In genomic region chr10:102405108-102405561, GRCh38 we compare ENCODE assay signal across 32 cellular contexts. TPM values are rescaled to one million over a fixed set of nuclear protein-coding genes. Genes with fewer than 3 reads are reported as not detected.
A peak's percentile ranks its signal among the peaks of the same experiment; 100 is the strongest.
DNase-seq lines count a peak whose midpoint lies in the region; ATAC-seq and TF ChIP-seq lines count a peak whose summit lies in the region.
"Had no signal": no experiment of that assay in that cellular context is flagged by ENCODE, and none has a peak within 500 bp of the region (broad histone marks: within the 10 kb centered on the region; RNA-seq: fewer than 3 reads in every experiment).

No MANE protein-coding gene starts in this region.

- H3K27ac ChIP-seq in gastroesophageal sphincter (peak overlapping the region in 3 of 4 donors; percentile 80 to 96 (median 95)), transverse colon (peak overlapping the region; percentile 47 to 99 (median 90)), MM.1S (ENCODE audit: low read length) (no peak overlapping the region), suprapubic skin (no peak overlapping the region)
- H3K27ac ChIP-seq: foreskin keratinocyte, heart right ventricle, HL-60, lower lobe of right lung, SK-N-MC, thoracic aorta had no signal

- peaks cover 5% of the 10 kb centered on the region for H3K79me2 ChIP-seq in MM.1S (ENCODE audit: low read length)

- peaks cover 12% of the 10 kb centered on the region for H3K27me3 Mint-ChIP-seq in activated T-cell treated with anti-CD3 and anti-CD28 coated beads, Interleukin-2, amount 50 U/mL, for 24 hours
- peaks cover 7% of the 10 kb centered on the region for H3K27me3 Mint-ChIP-seq in activated T-cell treated with anti-CD3 and anti-CD28 coated beads, Interleukin-2, amount 50 U/mL, for 72 hours (ENCODE audit: low read depth)

- no peak overlapping the region for H3K9ac ChIP-seq in MM.1S (ENCODE audit: low read length)

- H2AFZ ChIP-seq in MM.1S (ENCODE audit: low read length) = no peak overlapping the region
- H2AFZ ChIP-seq: GM23338 had no signal

- peaks cover 42% of the 10 kb centered on the region for H3K36me3 Mint-ChIP-seq in activated T-cell treated with anti-CD3 and anti-CD28 coated beads, Interleukin-2, amount 50 U/mL, for 24 hours (ENCODE audit: low read depth)
- H3K36me3 Mint-ChIP-seq in activated T-cell treated with anti-CD3 and anti-CD28 coated beads, Interleukin-2, amount 50 U/mL, for 72 hours (ENCODE audit: insufficient read depth in 2 of 2) = peaks cover 4% of the 10 kb centered on the region in 2 donors

- H3K9me3 ChIP-seq in gastroesophageal sphincter = no peaks in the 10 kb centered on the region
- no peaks in the 10 kb centered on the region for H3K9me3 ChIP-seq in transverse colon
- no peaks in the 10 kb centered on the region for H3K9me3 ChIP-seq in MM.1S (replicated peaks; ENCODE audit: insufficient read depth, low read length)
- no peaks in the 10 kb centered on the region for H3K9me3 ChIP-seq in suprapubic skin
- H3K9me3 ChIP-seq: heart right ventricle, lower lobe of right lung, thoracic aorta had no signal

- H3K27ac Mint-ChIP-seq in activated T-cell treated with anti-CD3 and anti-CD28 coated beads, Interleukin-2, amount 50 U/mL, for 24 hours = peak overlapping the region; percentile 9
- no peak overlapping the region for H3K27ac Mint-ChIP-seq in activated T-cell treated with anti-CD3 and anti-CD28 coated beads, Interleukin-2, amount 50 U/mL, for 72 hours
- H3K27ac Mint-ChIP-seq: activated naive CD4-positive, alpha-beta T cell treated with anti-CD3 and anti-CD28 coated beads, Interleukin-2, amount 10 ng/mL, durations not matched to agents 7 days and 5 days; endodermal cell; GM23338 had no signal

- TF ChIP-seq EP300 in gastroesophageal sphincter (IDR thresholded peaks at IDR 0.05) (no peak), transverse colon (IDR thresholded peaks at IDR 0.05; ENCODE audit: low read depth) (no peak), suprapubic skin (IDR thresholded peaks at IDR 0.05) (no peak)

- WGBS in gastroesophageal sphincter (ENCODE audit: low coverage in 1 of 2), 2 donors = no CpG with 5 or more reads among the region's 19 CpGs
- 71% methylated on average over 19 of the region's 19 CpGs; no CpG with 5 or more reads in 1 of the 2 donors for WGBS in transverse colon (ENCODE audit: low coverage in 1 of 2), 2 donors
- 81% methylated on average over 19 of the region's 19 CpGs for WGBS in suprapubic skin

- peaks cover 6% of the 10 kb centered on the region; the same call in 1 of the 2 replicates for H4K20me1 ChIP-seq in MM.1S (ENCODE audit: insufficient read depth, low read length)

- H3K9me2 ChIP-seq in MM.1S (replicated peaks; ENCODE audit: insufficient read depth, low read length) = no peaks in the 10 kb centered on the region

- TF ChIP-seq POLR2A in Raji (IDR thresholded peaks at IDR 0.05; ENCODE audit: insufficient read depth, low read depth, low read length) (0 out of 2 replicates have a peak, but pooled peaks have one; percentile 4), gastroesophageal sphincter (IDR thresholded peaks at IDR 0.05) (no peak), transverse colon (IDR thresholded peaks at IDR 0.05) (no peak), suprapubic skin (IDR thresholded peaks at IDR 0.05) (no peak)

- H3K4me1 Mint-ChIP-seq in activated T-cell treated with anti-CD3 and anti-CD28 coated beads, Interleukin-2, amount 50 U/mL, for 24 hours (ENCODE audit: low read depth) = peaks cover 30% of the 10 kb centered on the region
- peaks cover 49% of the 10 kb centered on the region for H3K4me1 Mint-ChIP-seq in activated T-cell treated with anti-CD3 and anti-CD28 coated beads, Interleukin-2, amount 50 U/mL, for 72 hours (ENCODE audit: low read depth)

- no peak overlapping the region for H3K4me3 ChIP-seq in gastroesophageal sphincter
- no peak overlapping the region for H3K4me3 ChIP-seq in transverse colon
- no peak overlapping the region for H3K4me3 ChIP-seq in MM.1S (ENCODE audit: low read length)
- no peak overlapping the region for H3K4me3 ChIP-seq in suprapubic skin
- H3K4me3 ChIP-seq: GM23338, heart right ventricle, lower lobe of right lung, SK-N-MC, thoracic aorta had no signal

- intact Hi-C loops in transverse colon (cut with DNase I; ENCODE audit: low total_unique reads) = no loop called here

- H3K27me3 ChIP-seq in gastroesophageal sphincter (peaks cover 35% of the 10 kb centered on the region), transverse colon (peaks cover 26% of the 10 kb centered on the region), MM.1S (replicated peaks; ENCODE audit: insufficient read depth, low read length) (peaks cover 29% of the 10 kb centered on the region), suprapubic skin (peaks cover 25% of the 10 kb centered on the region)

- TF ChIP-seq CTCF in gastroesophageal sphincter (IDR thresholded peaks at IDR 0.05) (no peak), transverse colon (IDR thresholded peaks at IDR 0.05) (no peak), MM.1S (IDR thresholded peaks at IDR 0.05; ENCODE audit: low read length) (no peak), suprapubic skin (IDR thresholded peaks at IDR 0.05) (no peak)

- no peak for ATAC-seq in activated T-cell treated with anti-CD3 and anti-CD28 coated beads, Interleukin-2, amount 50 U/mL, for 72 hours (replicated peaks in 1 of 2)
- ATAC-seq in gastroesophageal sphincter = no peak
- no peak for ATAC-seq in GM21423 (IDR thresholded peaks at IDR 0.05; ENCODE audit: unreplicated experiment)
- ATAC-seq: CD8-positive, alpha-beta T cell; esophagus mucosa; foreskin keratinocyte; GM23338; heart right ventricle; lower lobe of right lung; sciatic nerve had no signal

- in situ Hi-C loops in transverse colon (cut with MboI; ENCODE audit: low pct_ligation_motif_present in 1 of 4, low pct_unique_long_range_greater_than_20kb in 1 of 4, low sequenced_read_pairs in 3 of 4) = no loop called here

- no peaks in the 10 kb centered on the region for H3K9me3 Mint-ChIP-seq in activated T-cell treated with anti-CD3 and anti-CD28 coated beads, Interleukin-2, amount 50 U/mL, for 24 hours
- H3K9me3 Mint-ChIP-seq in activated T-cell treated with anti-CD3 and anti-CD28 coated beads, Interleukin-2, amount 50 U/mL, for 72 hours = no peaks in the 10 kb centered on the region
- H3K9me3 Mint-ChIP-seq: activated naive CD4-positive, alpha-beta T cell treated with anti-CD3 and anti-CD28 coated beads, Interleukin-2, amount 10 ng/mL, durations not matched to agents 7 days and 5 days; CD8-positive, alpha-beta T cell; endodermal cell; GM23338; neural crest cell; T-helper 1 cell treated with Interleukin-12 subunit alpha and Interleukin-12 subunit beta and Interleukin-4 antibody, amounts not matched to agents 30 μg/mL and 1 μg/mL, for 36 hours had no signal

- H3K4me2 ChIP-seq in MM.1S (ENCODE audit: low read depth, low read length) = no peak overlapping the region
- H3K4me2 ChIP-seq: GM23338 had no signal

- no peak for DNase-seq in activated T-cell treated with anti-CD3 and anti-CD28 coated beads, Interleukin-2, amount 50 U/mL, for 24 hours
- no peak for DNase-seq in activated T-cell treated with anti-CD3 and anti-CD28 coated beads, Interleukin-2, amount 50 U/mL, for 72 hours
- no peak for DNase-seq in transverse colon
- DNase-seq in MM.1S = no peak
- DNase-seq in suprapubic skin (ENCODE audit: low spot score in 2 of 2) = no peak
- DNase-seq: activated CD4-positive, alpha-beta T cell treated with anti-CD3 and anti-CD28 coated beads for 48 hours; activated naive CD4-positive, alpha-beta T cell treated with anti-CD3 and anti-CD28 coated beads, Interleukin-2, amount 10 ng/mL, durations not matched to agents 7 days and 5 days; AML-193; endodermal cell; foreskin keratinocyte; heart right ventricle; Kasumi-1; kidney glomerular epithelial cell; lower lobe of right lung; MV-4-11; NCI-H1436 treated with DMSO at 0.1 percent for 48 hours; NCI-H446 treated with DMSO at 0.1 percent for 48 hours; stimulated activated CD4-positive, alpha-beta T cell treated with anti-CD3 and anti-CD28 coated beads, Interleukin-4, amount 100 ng/mL, for 24 hours had no signal

- H3K4me1 ChIP-seq in gastroesophageal sphincter = peaks cover 0 to 84% (median 8%) of the 10 kb centered on the region in 3 donors
- peaks cover 11 to 15% (median 14%) of the 10 kb centered on the region in 4 donors for H3K4me1 ChIP-seq in transverse colon
- peaks cover under 1% of the 10 kb centered on the region; the same call in 1 of the 2 replicates for H3K4me1 ChIP-seq in MM.1S (ENCODE audit: low read length)
- peaks cover 34% of the 10 kb centered on the region for H3K4me1 ChIP-seq in suprapubic skin

- peaks cover 20% of the 10 kb centered on the region; the same call in 1 of the 2 replicates for H3F3A ChIP-seq in MM.1S (ENCODE audit: insufficient read depth, low read length)

- no peak overlapping the region for H3K4me3 Mint-ChIP-seq in activated T-cell treated with anti-CD3 and anti-CD28 coated beads, Interleukin-2, amount 50 U/mL, for 24 hours
- H3K4me3 Mint-ChIP-seq in activated T-cell treated with anti-CD3 and anti-CD28 coated beads, Interleukin-2, amount 50 U/mL, for 72 hours = no peak overlapping the region
- H3K4me3 Mint-ChIP-seq: activated naive CD4-positive, alpha-beta T cell treated with anti-CD3 and anti-CD28 coated beads, Interleukin-2, amount 10 ng/mL, durations not matched to agents 7 days and 5 days; CD8-positive, alpha-beta T cell; endodermal cell; GM23338 had no signal

- H3K36me3 ChIP-seq in gastroesophageal sphincter = peaks cover 0 to 35% of the 10 kb centered on the region in 2 donors
- no peaks in the 10 kb centered on the region for H3K36me3 ChIP-seq in transverse colon
- H3K36me3 ChIP-seq in MM.1S (replicated peaks; ENCODE audit: insufficient read depth, low read length) = peaks cover 8% of the 10 kb centered on the region; the same call in 1 of the 2 replicates
- H3K36me3 ChIP-seq in suprapubic skin = peaks cover 21% of the 10 kb centered on the region

RNA-seq across cellular contexts. Expression of gene NFKB2, which starts 9.6 kb away (rescaled TPM):
- 100 to 1,000 TPM; 472 to 564 TPM for total RNA-seq in activated T-cell treated with anti-CD3 and anti-CD28 coated beads, Interleukin-2, amount 50 U/mL, for 72 hours
- 10 to 100 TPM; 20.5 to 31.6 (median 24.8) TPM for total RNA-seq in gastroesophageal sphincter
- total RNA-seq in transverse colon = 10 to 100 TPM in 3 of 4 donors, 1 to 10 TPM in 1; 4.4 to 24.5 (median 17.8) TPM
- total RNA-seq in suprapubic skin = 10 to 100 TPM; 14.4 to 18.5 (median 16.0) TPM

RNA-seq across cellular contexts. Expression of gene PSD, which starts 13.4 kb away (rescaled TPM):
- total RNA-seq in activated T-cell treated with anti-CD3 and anti-CD28 coated beads, Interleukin-2, amount 50 U/mL, for 72 hours = 10 to 100 TPM in 1 of 2 donors, 1 to 10 TPM in 1; 8.6 to 11.7 TPM
- total RNA-seq in gastroesophageal sphincter (100 to 1,000 TPM in 1 of 4 donors, 10 to 100 TPM in 3; 28.6 to 195 (median 41.4) TPM), transverse colon (10 to 100 TPM; 38.9 to 56.1 (median 49.4) TPM), suprapubic skin (1 to 10 TPM; 1.7 to 4.8 (median 2.1) TPM)

RNA-seq across cellular contexts. Expression of gene FBXL15, which starts 15.5 kb away (rescaled TPM):
- 10 to 100 TPM; 15.3 TPM for total RNA-seq in activated T-cell treated with anti-CD3 and anti-CD28 coated beads, Interleukin-2, amount 50 U/mL, for 72 hours
- 10 to 100 TPM; 18.6 to 41.9 (median 26.1) TPM for total RNA-seq in gastroesophageal sphincter
- total RNA-seq in transverse colon = 10 to 100 TPM; 16.7 to 56.3 (median 46.0) TPM
- 10 to 100 TPM; 12.5 to 17.9 (median 13.8) TPM for total RNA-seq in suprapubic skin

RNA-seq across cellular contexts. Expression of gene CUEDC2, which starts 27.2 kb away (rescaled TPM):
- 10 to 100 TPM; 78.7 to 79.5 TPM for total RNA-seq in activated T-cell treated with anti-CD3 and anti-CD28 coated beads, Interleukin-2, amount 50 U/mL, for 72 hours
- total RNA-seq in gastroesophageal sphincter (10 to 100 TPM; 61.4 to 84.3 (median 67.5) TPM), transverse colon (10 to 100 TPM in 3 of 4 donors, 1 to 10 TPM in 1; 5.2 to 35.2 (median 33.5) TPM), suprapubic skin (10 to 100 TPM; 25.0 to 61.2 (median 40.2) TPM)

RNA-seq across cellular contexts. Expression of gene C10orf95, which starts 46.2 kb away (rescaled TPM):
- total RNA-seq in activated T-cell treated with anti-CD3 and anti-CD28 coated beads, Interleukin-2, amount 50 U/mL, for 72 hours = under 1 TPM in 1 of 2 donors, not detected in 1; 0.21 TPM
- total RNA-seq in gastroesophageal sphincter (not detected), transverse colon (10 to 100 TPM in 1 of 4 donors, 1 to 10 TPM in 1, under 1 TPM in 2; 0.48 to 34.4 (median 1.1) TPM), suprapubic skin (1 to 10 TPM; 1.4 to 7.1 (median 5.4) TPM)
- total RNA-seq: aorta, heart right ventricle, posterior vena cava, sciatic nerve, thoracic aorta had no signal

Comparison
In these comparisons a context has a peak if more than half of its experiments do, and no peak if none do; other contexts are left out.
1. H3K27ac ChIP-seq: peak in gastroesophageal sphincter (3 of 4) and transverse colon (4 of 4); none in MM.1S (single experiment) and suprapubic skin (single experiment).
2. RNA of gene NFKB2, which starts 9.6 kb away (total RNA-seq): 472 to 564 TPM in activated T-cell treated with anti-CD3 and anti-CD28 coated beads, Interleukin-2, amount 50 U/mL, for 72 hours; 20.5 to 31.6 TPM in gastroesophageal sphincter, 4.4 to 24.5 TPM in transverse colon and 14.4 to 18.5 TPM in suprapubic skin; every median in the first group is over 10 times any median in the second.